In genomic region chr1:27570383-27570755, GRCh38 we compare ENCODE assay signal across 11 cellular contexts. TPM values are rescaled to one million over a fixed set of nuclear protein-coding genes. Genes with fewer than 3 reads are reported as not detected.
A peak's percentile ranks its signal among the peaks of the same experiment; 100 is the strongest.
DNase-seq lines count a peak whose midpoint lies in the region; ATAC-seq, FAIRE-seq and TF ChIP-seq lines count a peak whose summit lies in the region.
"Had no signal": no experiment of that assay in that cellular context is flagged by ENCODE, and none has a peak within 500 bp of the region (broad histone marks: within the 10 kb centered on the region; RNA-seq: fewer than 3 reads in every experiment).

No MANE protein-coding gene starts in this region.

- TF ChIP-seq EP300 in H1 (IDR thresholded peaks at IDR 0.05; ENCODE audit: borderline replicate concordance in 1 of 2, low read depth in 2 of 2, low read length in 2 of 2): no peak

- H4K91ac ChIP-seq in H1 (replicated peaks; ENCODE audit: insufficient read length, low read length): peak overlapping the region; percentile 77

- peak overlapping the region; percentile 43 for H4K5ac ChIP-seq in H1 (ENCODE audit: insufficient read length, low read depth, low read length)

- H3K27me3 ChIP-seq in NT2/D1 (ENCODE audit: insufficient read depth, insufficient read length) (no peaks in the 10 kb centered on the region), H1 (replicated peaks in 1 of 4; ENCODE audit: control insufficient read depth in 3 of 4, extremely low read depth in 1 of 4, insufficient read depth in 3 of 4, low read length in 3 of 4) (no peaks in the 10 kb centered on the region), mucosa of rectum (ENCODE audit: control insufficient read depth in 2 of 2, insufficient read depth in 2 of 2, low read length in 2 of 2) (no peaks in the 10 kb centered on the region), thoracic aorta (replicated peaks; ENCODE audit: insufficient read depth) (no peaks in the 10 kb centered on the region)

- peak overlapping the region; percentile 100 for H2BK20ac ChIP-seq in H1 (ENCODE audit: low read length)

- TF ChIP-seq CTCF in H1 (IDR thresholded peaks at IDR 0.05; ENCODE audit: control extremely low read depth in 1 of 3, insufficient read depth in 1 of 3, low read depth in 1 of 3, low read length in 3 of 3) (no peak), thoracic aorta (IDR thresholded peaks at IDR 0.05) (no peak)

- H3K14ac ChIP-seq in H1 (ENCODE audit: insufficient read length): no peak overlapping the region

- H3K56ac ChIP-seq in H1 (replicated peaks; ENCODE audit: insufficient read length, low read depth, low read length): no peak overlapping the region

- peak overlapping the region; percentile 74 for H3K9ac ChIP-seq in NT2/D1 (ENCODE audit: insufficient read length, low read depth)
- peak overlapping the region in 3 of 4 experiments; percentile 1 to 54 (median 47); a peak in 4 of 7 replicates for H3K9ac ChIP-seq in H1 (replicated peaks in 1 of 4; ENCODE audit: extremely low read depth in 1 of 4, low read depth in 3 of 4, low read length in 3 of 4)
- no peak overlapping the region for H3K9ac ChIP-seq in mucosa of rectum (ENCODE audit: low read depth in 1 of 2, low read length in 2 of 2)
- H3K9ac ChIP-seq: GM23248 had no signal

- CTCF ChIA-PET in H1 (lab: Charles Lee; ENCODE audit: partially characterized antibody): interaction anchor here (0.8 to 56.1 kb wide), 22 partner anchors 12 to 274 kb away, joined by 3 to 1807 read pairs (median 5); partner anchors contain the start of gene AHDC1
- CTCF ChIA-PET in HEK293T (lab: Yijun Ruan, JAX): interaction anchor here (0.8 to 7.0 kb wide), 3 partner anchors 14 to 21 kb away, joined by 3 to 50 read pairs (median 3); no protein-coding TSS in a partner anchor

- H2AK5ac ChIP-seq in H1 (ENCODE audit: low read depth, low read length): peak overlapping the region; percentile 96; the same call in 1 of the 2 replicates

- H3K4me2 ChIP-seq in H1 (ENCODE audit: insufficient read depth in 1 of 2, low read depth in 2 of 2, low read length in 2 of 2): peak overlapping the region; percentile 63 to 64

- 0 out of 2 replicates have a peak, but pooled peaks cover 6% of the 10 kb centered on the region for H3K23me2 ChIP-seq in H1 (ENCODE audit: low read depth, low read length)

- H2AFZ ChIP-seq in H1 (ENCODE audit: low read length): no peak overlapping the region
- H2AFZ ChIP-seq: GM23248 had no signal

- H3K18ac ChIP-seq in H1 (ENCODE audit: extremely low read depth, low read length): peak overlapping the region; percentile 99

- H3K79me2 ChIP-seq in H1 (ENCODE audit: control insufficient read depth in 1 of 2, insufficient read depth in 2 of 2, low read length in 2 of 2): peaks cover 0 to 49% of the 10 kb centered on the region in 2 experiments; a peak in 2 of 4 replicates

- H3K36me3 ChIP-seq in NT2/D1 (ENCODE audit: insufficient read depth, insufficient read length, low read length) (peaks cover 20% of the 10 kb centered on the region), H1 (ENCODE audit: control insufficient read depth in 2 of 4, insufficient read depth in 4 of 4, low read length in 3 of 4) (no peaks in the 10 kb centered on the region), mucosa of rectum (ENCODE audit: control insufficient read depth in 2 of 2, insufficient read depth in 2 of 2, low read length in 2 of 2) (no peaks in the 10 kb centered on the region), thoracic aorta (no peaks in the 10 kb centered on the region)

- H3K4me3 ChIP-seq in NT2/D1 (ENCODE audit: insufficient read length, low read depth) (no peak overlapping the region), H1 (ENCODE audit: extremely low read depth in 1 of 4, insufficient read depth in 2 of 4, low read depth in 3 of 4, low read length in 4 of 4) (peak overlapping the region in 2 of 4 experiments; percentile 23 to 49; a peak in 4 of 8 replicates), mucosa of rectum (ENCODE audit: low read length in 2 of 2) (no peak overlapping the region), thoracic aorta (no peak overlapping the region)
- H3K4me3 ChIP-seq: GM23248 had no signal

- 52% methylated on average over 2 of the region's 2 CpGs; no CpG with 5 or more reads in 1 of the 2 experiments for WGBS in H1 (ENCODE audit: extremely low coverage in 1 of 2, insufficient coverage in 1 of 2, insufficient read length in 1 of 2, insufficient replicate concordance in 2 of 2, low coverage in 1 of 2, low lambda C conversion rate in 2 of 2, missing lambda C conversion rate in 1 of 2), 2 experiments

- peak overlapping the region; percentile 54 for H3K4ac ChIP-seq in H1 (replicated peaks; ENCODE audit: insufficient read length, low read depth, low read length)

- TF ChIP-seq RAD21 in H1 (IDR thresholded peaks at IDR 0.05 in 1 of 2, conservative IDR thresholded peaks at IDR 0.05 in 1 of 2; ENCODE audit: low read depth in 2 of 2, low read length in 2 of 2): no peak

- DNase-seq in NT2/D1 (ENCODE audit: low read depth, low spot score) (no peak), H1 (ENCODE audit: low read depth in 1 of 2, low spot score in 2 of 2) (no peak), thoracic aorta (ENCODE audit: low spot score) (no peak), A172 (ENCODE audit: low spot score) (no peak), NCI-H187 treated with DMSO at 0.1 percent for 48 hours (lab: John Stamatoyannopoulos, UW) (no peak), HEK293T (ENCODE audit: extremely low spot score) (no peak)
- DNase-seq in activated naive CD4-positive, alpha-beta T cell treated with anti-CD3 and anti-CD28 coated beads, Interleukin-2, amount 50 U/mL, for 16 hours: no peak
- DNase-seq: GM23248; naive thymus-derived CD4-positive, alpha-beta T cell; NCI-H1105 had no signal

- TF ChIP-seq POLR2A in H1 (IDR thresholded peaks at IDR 0.05; ENCODE audit: control extremely low read depth in 1 of 2, low read depth in 2 of 2, low read length in 2 of 2): no peak

- peaks cover 8 to 19% of the 10 kb centered on the region in 2 experiments for H4K20me1 ChIP-seq in H1 (replicated peaks in 1 of 2; ENCODE audit: control insufficient read depth in 1 of 2, insufficient read depth in 2 of 2, low read length in 2 of 2)

- POLR2A ChIA-PET in H1 (lab: Charles Lee; ENCODE audit: partially characterized antibody): interaction anchor here (0.6 to 25.0 kb wide), 19 partner anchors 5 to 247 kb away, joined by 3 to 355 read pairs (median 4); partner anchors contain the start of genes AHDC1, MAP3K6 and WASF2
- POLR2A ChIA-PET in HEK293T (lab: Yijun Ruan, JAX): interaction anchor here (1.1 kb wide), 1 partner anchor 34 kb away, joined by 3 read pairs; the partner anchor contains the start of gene AHDC1

- no peak for FAIRE-seq in H1 (lab: Jason Lieb, UNC)

- H2BK12ac ChIP-seq in H1 (ENCODE audit: low read depth, low read length): peak overlapping the region; percentile 100

- H3K23ac ChIP-seq in H1 (ENCODE audit: insufficient read length): no peak overlapping the region

- H3K79me1 ChIP-seq in H1 (ENCODE audit: low read depth, low read length): peaks cover 8% of the 10 kb centered on the region

- no peak overlapping the region for H4K8ac ChIP-seq in H1 (ENCODE audit: extremely low read depth, insufficient read depth, low read length)

- H3K4me1 ChIP-seq in NT2/D1 (ENCODE audit: insufficient read depth, insufficient read length): peaks cover 79% of the 10 kb centered on the region
- H3K4me1 ChIP-seq in H1 (replicated peaks in 1 of 4; ENCODE audit: control insufficient read depth in 3 of 4, insufficient read depth in 4 of 4, low read length in 3 of 4): peaks cover 51 to 79% (median 66%) of the 10 kb centered on the region in 4 experiments
- peaks cover 36 to 39% of the 10 kb centered on the region in 2 donors for H3K4me1 ChIP-seq in mucosa of rectum (ENCODE audit: control insufficient read depth in 2 of 2, insufficient read depth in 2 of 2, low read length in 2 of 2)
- peaks cover 75 to 96% of the 10 kb centered on the region in 2 donors for H3K4me1 ChIP-seq in thoracic aorta (ENCODE audit: control insufficient read depth in 1 of 2, low read depth in 2 of 2)

- H2BK15ac ChIP-seq in H1 (ENCODE audit: low read length): peak overlapping the region; percentile 89; the same call in 1 of the 2 replicates

- peak overlapping the region; percentile 41; the same call in 1 of the 2 replicates for H3K27ac ChIP-seq in H1 (ENCODE audit: low read depth, low read length)
- H3K27ac ChIP-seq in mucosa of rectum (ENCODE audit: low read depth in 2 of 2, low read length in 2 of 2): peak overlapping the region; percentile 9 to 71
- H3K27ac ChIP-seq in thoracic aorta: peak overlapping the region; percentile 94 to 97
- H3K27ac ChIP-seq: GM23248 had no signal

- no peak for ATAC-seq in thoracic aorta (ENCODE audit: insufficient number of reproducible peaks, low FRiP score, low read depth)
- ATAC-seq: naive thymus-derived CD4-positive, alpha-beta T cell had no signal

- H2BK5ac ChIP-seq in H1 (ENCODE audit: low read depth, low read length): peak overlapping the region; percentile 91; the same call in 1 of the 2 replicates

- no peaks in the 10 kb centered on the region for H3K9me3 ChIP-seq in NT2/D1 (ENCODE audit: insufficient read depth, low read length)
- no peaks in the 10 kb centered on the region for H3K9me3 ChIP-seq in H1 (ENCODE audit: insufficient read depth in 2 of 2, low read depth in 1 of 2, low read length in 1 of 2)
- no peaks in the 10 kb centered on the region for H3K9me3 ChIP-seq in mucosa of rectum (ENCODE audit: control insufficient read depth in 2 of 2, low read length in 2 of 2)
- H3K9me3 ChIP-seq in thoracic aorta: no peaks in the 10 kb centered on the region

- peak overlapping the region; percentile 33 for H2BK120ac ChIP-seq in H1 (replicated peaks; ENCODE audit: low read depth, low read length)

TF ChIP-seq in H1, 55 proteins besides CTCF, POLR2A, EP300 and RAD21 (continues in another document):
- TF ChIP-seq NANOG (IDR thresholded peaks at IDR 0.05; ENCODE audit: insufficient read depth, low read depth, low read length, poor library complexity, severe bottlenecking) (no peak), CBX8 (IDR thresholded peaks at IDR 0.05; ENCODE audit: borderline replicate concordance, low read depth, low read length) (no peak)

TF ChIP-seq in HEK293T, 16 proteins besides CTCF, POLR2A, EP300 and RAD21 (continues in another document):
- TF ChIP-seq ARNT (IDR thresholded peaks at IDR 0.05) (no peak), ZNF384 (IDR thresholded peaks at IDR 0.05) (no peak), TARDBP (IDR thresholded peaks at IDR 0.05) (no peak), FOXA1 (IDR thresholded peaks at IDR 0.05) (no peak), SUZ12 (IDR thresholded peaks at IDR 0.05) (no peak), L3MBTL2 (conservative IDR thresholded peaks at IDR 0.05) (no peak)

RNA-seq across cellular contexts. Expression of gene AHDC1, which starts 33.6 kb away (rescaled TPM):
- total RNA-seq in H1 (2021; fragmentation: NEBNext Ultra II Directional; extraction: Animal tissue kit (Norgen Biotek cat#: 25700)): 35.1 and 39.4 TPM in 2 replicates
- polyA plus RNA-seq in H1 (2011; rRNA removed): 4.4 and 8.6 TPM in 2 replicates
- 3.3 TPM for polyA plus RNA-seq in H1 (2011; cell fraction: cytosol; rRNA removed)
- polyA plus RNA-seq in H1 (2011; cell fraction: nucleus; rRNA removed): 17.1 TPM
- 18.4 to 23.0 TPM (median 21.1 TPM) in 4 replicates for polyA plus RNA-seq in H1 (2012, experiment 1 of 2)
- 17.0 TPM for polyA plus RNA-seq in H1 (2012, experiment 2 of 2)
- 11.2 TPM for polyA plus RNA-seq in H1 (2013, experiment 1 of 2)
- polyA plus RNA-seq in H1 (2013, experiment 2 of 2): 11.1 TPM
- 4.4 and 6.1 TPM in 2 replicates for polyA minus RNA-seq in H1 (2011; rRNA and poly(A)+ RNA removed)
- polyA minus RNA-seq in H1 (2011; cell fraction: cytosol; rRNA and poly(A)+ RNA removed): 11.9 TPM
- 10.5 TPM for polyA minus RNA-seq in H1 (2011; cell fraction: nucleus; rRNA and poly(A)+ RNA removed)
- 10 to 100 TPM; 38.3 to 55.4 TPM for total RNA-seq in thoracic aorta
- 3.4 and 7.6 TPM in 2 replicates for total RNA-seq in A172 (2014; rRNA removed; shearing (Covaris generic))

Comparison
In these comparisons a context has a peak if more than half of its experiments do, and no peak if none do; other contexts are left out.
1. H3K9ac ChIP-seq: peak in NT2/D1 (single experiment) and H1 (3 of 4); none in mucosa of rectum (0 of 2).
2. H3K27ac ChIP-seq: peak in every context shown above with its lines; median percentile 96 in thoracic aorta; 41 in H1; 40 in mucosa of rectum.